Comparison of ENCODE assay signal across 8 cellular contexts in genomic region chr21:39373634-39374033, GRCh38. TPM values are rescaled to one million over a fixed set of nuclear protein-coding genes. Genes with fewer than 3 reads are reported as not detected.
DNase-seq lines count a peak whose midpoint lies in the region; ATAC-seq and TF ChIP-seq lines count a peak whose summit lies in the region.

No MANE protein-coding gene starts in this region.

- H3K27me3 ChIP-seq in adipocyte (replicated peaks; ENCODE audit: control insufficient read depth, insufficient read depth, low read length) = no peaks in the 10 kb centered on the region

- intact Hi-C loops in mucosa of descending colon (cut with DNase I, micrococcal nuclease) = no loop called here

- ATAC-seq in mucosa of descending colon = peak; percentile 84
- ATAC-seq in HG03442 (IDR thresholded peaks at IDR 0.05; ENCODE audit: unreplicated experiment) = no peak

- H3K4me1 ChIP-seq in adipocyte (ENCODE audit: control insufficient read depth, insufficient read depth, low read length) = peaks cover 3% of the 10 kb centered on the region
- H3K4me1 ChIP-seq in mucosa of descending colon (ENCODE audit: low read depth) = no peaks in the 10 kb centered on the region

- peak; percentile 68 for TF ChIP-seq CTCF in LNCaP clone FGC (IDR thresholded peaks at IDR 0.05; ENCODE audit: control insufficient read depth, extremely low read depth, insufficient read depth)
- TF ChIP-seq CTCF in mucosa of descending colon (IDR thresholded peaks at IDR 0.05) = no peak

- H3K9me3 ChIP-seq in adipocyte (ENCODE audit: control insufficient read depth, low read length) (no peaks in the 10 kb centered on the region), mucosa of descending colon (no peaks in the 10 kb centered on the region)

- H3K4me3 ChIP-seq in LNCaP clone FGC (ENCODE audit: low read depth, low read length) (no peak overlapping the region), adipocyte (ENCODE audit: low read length) (no peak overlapping the region), mucosa of descending colon (no peak overlapping the region)

- no peak overlapping the region for H3K9ac ChIP-seq in adipocyte (ENCODE audit: low read length)

- peak; percentile 29 to 33 for DNase-seq in SHP77 (lab: John Stamatoyannopoulos, UW)
- no peak for DNase-seq in SHP77 treated with DMSO at 0.1 percent for 48 hours (lab: John Stamatoyannopoulos, UW)
- DNase-seq in LNCaP clone FGC (ENCODE audit: low read depth) = no peak
- peak; percentile 57 for DNase-seq in adipocyte (ENCODE audit: low read depth)
- peak in 1 of 3 donors; percentile 49 for DNase-seq in mucosa of descending colon
- no peak for DNase-seq in globus pallidus (ENCODE audit: low spot score)
- DNase-seq in epidermal melanocyte (ENCODE audit: insufficient read length, low spot score) = no peak

- H3K36me3 ChIP-seq in adipocyte (ENCODE audit: control insufficient read depth, insufficient read depth, low read length, severe bottlenecking) (no peaks in the 10 kb centered on the region), mucosa of descending colon (ENCODE audit: low read depth) (no peaks in the 10 kb centered on the region)

RNA-seq across cellular contexts. Expression of gene HMGN1, which starts 24.7 kb away (rescaled TPM):
- total RNA-seq in mucosa of descending colon = 100 to 1,000 TPM; 104 to 218 (median 174) TPM

Comparison
In these comparisons a context has a peak if more than half of its experiments do, and no peak if none do; other contexts are left out.
1. DNase-seq: peak in SHP77 (2 of 2) and adipocyte (single experiment); none in SHP77 treated with DMSO at 0.1 percent for 48 hours (single experiment), LNCaP clone FGC (single experiment), globus pallidus (single experiment) and epidermal melanocyte (single experiment).